Comparison of ENCODE assay signal across 1 cellular context in genomic region chr13:40789275-40790231, GRCh38.
TF ChIP-seq lines count a peak whose summit lies in the region.

Gene SLC25A15, plus strand, starts transcription at chr13:40789611. Its CDS starts 3,616 bp downstream, at chr13:40793227.

TF ChIP-seq in HepG2, 621 proteins besides CTCF, POLR2A, EP300 and RAD21 (continued from another document and continues in another):
- no peak for TF ChIP-seq ZSCAN5A (CRISPR knock-in tag; IDR thresholded peaks at IDR 0.05; ENCODE audit: borderline replicate concordance)
- TF ChIP-seq ELF3 (CRISPR knock-in tag; IDR thresholded peaks at IDR 0.05), result peak; percentile 70; the same call in 1 of the 2 replicates
- peak; percentile 82 for TF ChIP-seq BHLHE40 (IDR thresholded peaks at IDR 0.05; ENCODE audit: low read length)
- no peak for TF ChIP-seq ZNF18 (CRISPR knock-in tag; IDR thresholded peaks at IDR 0.05; ENCODE audit: insufficient replicate concordance)
- no peak for TF ChIP-seq ELF1 (CRISPR knock-in tag; IDR thresholded peaks at IDR 0.05)
- TF ChIP-seq NR2F2 (IDR thresholded peaks at IDR 0.05; ENCODE audit: borderline replicate concordance, low read depth), result no peak
- peak; percentile 91; the same call in 1 of the 2 replicates for TF ChIP-seq MTA1 (CRISPR knock-in tag; IDR thresholded peaks at IDR 0.05; ENCODE audit: borderline replicate concordance)
- TF ChIP-seq REPIN1 (CRISPR knock-in tag; IDR thresholded peaks at IDR 0.05; ENCODE audit: borderline replicate concordance, low read depth), result no peak
- no peak for TF ChIP-seq WIZ (CRISPR knock-in tag; IDR thresholded peaks at IDR 0.05)
- TF ChIP-seq SATB2 (CRISPR knock-in tag; IDR thresholded peaks at IDR 0.05), result no peak
- TF ChIP-seq ZNF616 (CRISPR knock-in tag; IDR thresholded peaks at IDR 0.05; ENCODE audit: low read depth), result peak; percentile 58; the same call in 1 of the 2 replicates
- no peak for TF ChIP-seq SNAPC4 (CRISPR knock-in tag; IDR thresholded peaks at IDR 0.05)
- TF ChIP-seq SIN3B (IDR thresholded peaks at IDR 0.05; ENCODE audit: low read length), result no peak
- peak; percentile 21; the same call in 1 of the 2 replicates for TF ChIP-seq MIER3 (CRISPR knock-in tag; IDR thresholded peaks at IDR 0.05; ENCODE audit: borderline replicate concordance)
- no peak for TF ChIP-seq ADNP (CRISPR knock-in tag; IDR thresholded peaks at IDR 0.05)
- 0 out of 2 replicates have a peak, but pooled peaks have one; percentile 51 for TF ChIP-seq ZNF296 (CRISPR knock-in tag; conservative IDR thresholded peaks at IDR 0.05)
- no peak for TF ChIP-seq MAFG (CRISPR knock-in tag; IDR thresholded peaks at IDR 0.05)
- no peak for TF ChIP-seq ZFP36 (IDR thresholded peaks at IDR 0.05; ENCODE audit: borderline replicate concordance, low read depth, low read length, partially characterized antibody)
- TF ChIP-seq MXD3 (CRISPR knock-in tag; IDR thresholded peaks at IDR 0.05), result no peak
- TF ChIP-seq TOPORS (CRISPR knock-in tag; IDR thresholded peaks at IDR 0.05), result peak; percentile 73; the same call in 1 of the 2 replicates
- TF ChIP-seq TBP (CRISPR knock-in tag; IDR thresholded peaks at IDR 0.05), result no peak
- TF ChIP-seq PHF8 (CRISPR knock-in tag; IDR thresholded peaks at IDR 0.05), result no peak; the same call in 1 of the 2 replicates
- TF ChIP-seq TSC22D2 (CRISPR knock-in tag; IDR thresholded peaks at IDR 0.05; ENCODE audit: borderline replicate concordance), result no peak
- TF ChIP-seq RXRA (CRISPR knock-in tag; IDR thresholded peaks at IDR 0.05), result no peak
- TF ChIP-seq ATF7 (IDR thresholded peaks at IDR 0.05), result no peak
- TF ChIP-seq ATF7 (CRISPR knock-in tag; IDR thresholded peaks at IDR 0.05), result no peak
- TF ChIP-seq REXO4 (CRISPR knock-in tag; IDR thresholded peaks at IDR 0.05; ENCODE audit: borderline replicate concordance), result 0 out of 2 replicates have a peak, but pooled peaks have one; percentile 38
- no peak for TF ChIP-seq ZNF749 (CRISPR knock-in tag; IDR thresholded peaks at IDR 0.05; ENCODE audit: borderline replicate concordance)
- TF ChIP-seq HOXA3 (CRISPR knock-in tag; IDR thresholded peaks at IDR 0.05), result peak; percentile 77; the same call in 1 of the 2 replicates
- TF ChIP-seq MTF2 (CRISPR knock-in tag; IDR thresholded peaks at IDR 0.05; ENCODE audit: borderline replicate concordance), result peak; percentile 59; the same call in 1 of the 2 replicates
- no peak for TF ChIP-seq NBN (conservative IDR thresholded peaks at IDR 0.05)
- TF ChIP-seq PLSCR1 (CRISPR knock-in tag; IDR thresholded peaks at IDR 0.05; ENCODE audit: borderline replicate concordance), result no peak
- no peak for TF ChIP-seq RFXANK (CRISPR knock-in tag; IDR thresholded peaks at IDR 0.05)
- no peak for TF ChIP-seq ZNF138 (CRISPR knock-in tag; IDR thresholded peaks at IDR 0.05; ENCODE audit: low read depth)
- 0 out of 2 replicates have a peak, but pooled peaks have one; percentile 20 for TF ChIP-seq ZNF441 (CRISPR knock-in tag; IDR thresholded peaks at IDR 0.05; ENCODE audit: borderline replicate concordance)
- TF ChIP-seq NFKBIZ (CRISPR knock-in tag; IDR thresholded peaks at IDR 0.05), result no peak
- no peak for TF ChIP-seq NFKB2 (CRISPR knock-in tag; IDR thresholded peaks at IDR 0.05; ENCODE audit: borderline replicate concordance)
- TF ChIP-seq ZBTB7B (CRISPR knock-in tag; IDR thresholded peaks at IDR 0.05), result peak; percentile 43; the same call in 1 of the 2 replicates
- TF ChIP-seq ZNF607 (CRISPR knock-in tag; IDR thresholded peaks at IDR 0.05; ENCODE audit: borderline replicate concordance), result peak; percentile 31; the same call in 1 of the 2 replicates
- TF ChIP-seq ZNF276 (CRISPR knock-in tag; IDR thresholded peaks at IDR 0.05; ENCODE audit: low read depth), result peak; percentile 75; the same call in 1 of the 2 replicates
- TF ChIP-seq ONECUT2 (CRISPR knock-in tag; IDR thresholded peaks at IDR 0.05), result no peak
- TF ChIP-seq ISL2 (CRISPR knock-in tag; IDR thresholded peaks at IDR 0.05), result no peak
- TF ChIP-seq ZNF549 (CRISPR knock-in tag; IDR thresholded peaks at IDR 0.05), result no peak
- peak; percentile 74; the same call in 1 of the 2 replicates for TF ChIP-seq SIN3A (IDR thresholded peaks at IDR 0.05; ENCODE audit: borderline replicate concordance, low read depth, low read length)
- no peak for TF ChIP-seq ZNF704 (CRISPR knock-in tag; IDR thresholded peaks at IDR 0.05; ENCODE audit: borderline replicate concordance)
- TF ChIP-seq FOXA1 (IDR thresholded peaks at IDR 0.05), result no peak
- no peak for TF ChIP-seq FOXA1 (CRISPR knock-in tag; IDR thresholded peaks at IDR 0.05)
- no peak for TF ChIP-seq SSRP1 (CRISPR knock-in tag; IDR thresholded peaks at IDR 0.05)
- TF ChIP-seq TEF (CRISPR knock-in tag; IDR thresholded peaks at IDR 0.05), result no peak
- TF ChIP-seq NCOA5 (CRISPR knock-in tag; IDR thresholded peaks at IDR 0.05), result no peak
- no peak for TF ChIP-seq ZNF547 (CRISPR knock-in tag; IDR thresholded peaks at IDR 0.05)
- 0 out of 2 replicates have a peak, but pooled peaks have one; percentile 77 for TF ChIP-seq ZNF383 (CRISPR knock-in tag; IDR thresholded peaks at IDR 0.05; ENCODE audit: borderline replicate concordance)
- TF ChIP-seq FOXM1 (CRISPR knock-in tag; IDR thresholded peaks at IDR 0.05), result no peak
- no peak for TF ChIP-seq MED13 (CRISPR knock-in tag; IDR thresholded peaks at IDR 0.05)
- peak; percentile 33 for TF ChIP-seq FOXA3 (CRISPR knock-in tag; IDR thresholded peaks at IDR 0.05)
- TF ChIP-seq RFX5 (IDR thresholded peaks at IDR 0.05; ENCODE audit: low read depth, low read length), result no peak
- TF ChIP-seq FOXC1 (CRISPR knock-in tag; IDR thresholded peaks at IDR 0.05; ENCODE audit: borderline replicate concordance), result no peak
- TF ChIP-seq ZNF234 (CRISPR knock-in tag; conservative IDR thresholded peaks at IDR 0.05), result no peak
- TF ChIP-seq DNMT3B (CRISPR knock-in tag; conservative IDR thresholded peaks at IDR 0.05), result no peak
- peak; percentile 77 for TF ChIP-seq YY1 (IDR thresholded peaks at IDR 0.05; ENCODE audit: insufficient read depth, insufficient replicate concordance, low read depth, low read length)
- TF ChIP-seq TFDP1 (CRISPR knock-in tag; IDR thresholded peaks at IDR 0.05; ENCODE audit: borderline replicate concordance), result peak; percentile 58
- TF ChIP-seq MIXL1 (CRISPR knock-in tag; IDR thresholded peaks at IDR 0.05), result 0 out of 2 replicates have a peak, but pooled peaks have one; percentile 22
- no peak for TF ChIP-seq RORA (CRISPR knock-in tag; IDR thresholded peaks at IDR 0.05)
- TF ChIP-seq TGIF2 (CRISPR knock-in tag; IDR thresholded peaks at IDR 0.05), result no peak
- peak; percentile 87 for TF ChIP-seq ZMYM4 (CRISPR knock-in tag; IDR thresholded peaks at IDR 0.05)
- peak; percentile 84; the same call in 1 of the 2 replicates for TF ChIP-seq KLF12 (CRISPR knock-in tag; IDR thresholded peaks at IDR 0.05; ENCODE audit: borderline replicate concordance)
- TF ChIP-seq ELF4 (CRISPR knock-in tag; IDR thresholded peaks at IDR 0.05; ENCODE audit: borderline replicate concordance), result no peak
